ENCODE assay signal across 10 cellular contexts in genomic region chr13:21124853-21125252, GRCh38. TPM values are rescaled to one million over a fixed set of nuclear protein-coding genes. Genes with fewer than 3 reads are reported as not detected.
A peak's percentile ranks its signal among the peaks of the same experiment; 100 is the strongest.
DNase-seq lines count a peak whose midpoint lies in the region; ATAC-seq and TF ChIP-seq lines count a peak whose summit lies in the region.
"Had no signal": no experiment of that assay in that cellular context is flagged by ENCODE, and none has a peak within 500 bp of the region (broad histone marks: within the 10 kb centered on the region; RNA-seq: fewer than 3 reads in every experiment).

No MANE protein-coding gene starts in this region.

- H3K27ac ChIP-seq in cardiac muscle cell: no peak overlapping the region
- H3K27ac ChIP-seq in tibial artery: no peak overlapping the region
- H3K27ac ChIP-seq: left lung had no signal

- H3K36me3 ChIP-seq in cardiac muscle cell (no peaks in the 10 kb centered on the region), tibial artery (no peaks in the 10 kb centered on the region)
- H3K36me3 ChIP-seq: left lung had no signal

- ATAC-seq in Right ventricle myocardium superior (ENCODE audit: poor library complexity) (no peak), GM18502 (IDR thresholded peaks at IDR 0.05; ENCODE audit: poor library complexity, unreplicated experiment) (no peak)
- ATAC-seq in activated CD4-positive, alpha-beta T cell treated with anti-CD3 and anti-CD28 coated beads for 36 hours: no peak
- ATAC-seq: left lung had no signal

- H3K27ac Mint-ChIP-seq in activated CD4-positive, alpha-beta T cell treated with anti-CD3 and anti-CD28 coated beads for 36 hours: no peak overlapping the region
- H3K27ac Mint-ChIP-seq: activated naive CD4-positive, alpha-beta T cell treated with anti-CD3 and anti-CD28 coated beads, Interleukin-2, amount 50 U/mL, for 24 hours had no signal

- intact Hi-C loops in Right ventricle myocardium superior (cut with DNase I): no loop called here
- intact Hi-C loops in activated CD4-positive, alpha-beta T cell treated with anti-CD3 and anti-CD28 coated beads for 36 hours (cut with DNase I, micrococcal nuclease): no loop called here
- intact Hi-C loops in tibial artery (cut with DNase I; ENCODE audit: low total_unique reads): no loop called here

- DNase-seq in cardiac muscle cell (ENCODE audit: low read depth in 1 of 2, low spot score in 1 of 2) (peak; percentile 61 to 72), Right ventricle myocardium superior (no peak), NCI-H82 (lab: John Stamatoyannopoulos, UW) (peak; percentile 94), fibroblast of gingiva (ENCODE audit: low read depth) (peak; percentile 33), tibial artery (no peak), NK-92 (lab: John Stamatoyannopoulos, UW; ENCODE audit: unreplicated experiment) (no peak)
- DNase-seq in activated CD4-positive, alpha-beta T cell treated with anti-CD3 and anti-CD28 coated beads for 36 hours: no peak
- DNase-seq: left lung had no signal

- H3K4me3 ChIP-seq in cardiac muscle cell (no peak overlapping the region), tibial artery (no peak overlapping the region)
- H3K4me3 ChIP-seq: left lung had no signal

- H3K27me3 ChIP-seq in cardiac muscle cell (no peaks in the 10 kb centered on the region), tibial artery (no peaks in the 10 kb centered on the region)
- H3K27me3 ChIP-seq: left lung had no signal

- H3K4me1 ChIP-seq in cardiac muscle cell (ENCODE audit: low read depth): no peaks in the 10 kb centered on the region
- H3K4me1 ChIP-seq in tibial artery: no peaks in the 10 kb centered on the region

- no peaks in the 10 kb centered on the region for H3K36me3 Mint-ChIP-seq in activated CD4-positive, alpha-beta T cell treated with anti-CD3 and anti-CD28 coated beads for 36 hours (ENCODE audit: low read depth)
- H3K36me3 Mint-ChIP-seq: activated naive CD4-positive, alpha-beta T cell treated with anti-CD3 and anti-CD28 coated beads, Interleukin-2, amount 50 U/mL, for 24 hours had no signal

- no peaks in the 10 kb centered on the region for H3K4me1 Mint-ChIP-seq in activated CD4-positive, alpha-beta T cell treated with anti-CD3 and anti-CD28 coated beads for 36 hours
- H3K4me1 Mint-ChIP-seq: activated naive CD4-positive, alpha-beta T cell treated with anti-CD3 and anti-CD28 coated beads, Interleukin-2, amount 50 U/mL, for 24 hours had no signal

- H3K27me3 Mint-ChIP-seq in activated CD4-positive, alpha-beta T cell treated with anti-CD3 and anti-CD28 coated beads for 36 hours: no peaks in the 10 kb centered on the region

- H3K4me3 Mint-ChIP-seq in activated CD4-positive, alpha-beta T cell treated with anti-CD3 and anti-CD28 coated beads for 36 hours: no peak overlapping the region
- H3K4me3 Mint-ChIP-seq: activated naive CD4-positive, alpha-beta T cell treated with anti-CD3 and anti-CD28 coated beads, Interleukin-2, amount 50 U/mL, for 24 hours had no signal

- H3K9me3 ChIP-seq in cardiac muscle cell (ENCODE audit: low read depth) (no peaks in the 10 kb centered on the region), tibial artery (no peaks in the 10 kb centered on the region)
- H3K9me3 ChIP-seq: left lung had no signal

- no peak for TF ChIP-seq CTCF in cardiac muscle cell (IDR thresholded peaks at IDR 0.05; ENCODE audit: low read depth, low read length)
- TF ChIP-seq CTCF in tibial artery (IDR thresholded peaks at IDR 0.05): no peak

- CTCF ChIA-PET in activated CD4-positive, alpha-beta T cell treated with anti-CD3 and anti-CD28 coated beads for 36 hours (lab: Charles Lee): no interaction called here

- POLR2A ChIA-PET in activated CD4-positive, alpha-beta T cell treated with anti-CD3 and anti-CD28 coated beads for 36 hours (lab: Charles Lee): no interaction called here

- no peaks in the 10 kb centered on the region for H3K9me3 Mint-ChIP-seq in activated CD4-positive, alpha-beta T cell treated with anti-CD3 and anti-CD28 coated beads for 36 hours (ENCODE audit: low read depth)
- H3K9me3 Mint-ChIP-seq: activated naive CD4-positive, alpha-beta T cell treated with anti-CD3 and anti-CD28 coated beads, Interleukin-2, amount 50 U/mL, for 24 hours had no signal

RNA-seq across cellular contexts. Expression of gene SAP18, which starts 15.1 kb away (rescaled TPM):
- 58.9 and 63.4 TPM in 2 replicates for total RNA-seq in cardiac muscle cell
- polyA plus RNA-seq in cardiac muscle cell: 406 and 443 TPM in 2 replicates
- total RNA-seq in Right ventricle myocardium superior: 235 TPM
- total RNA-seq in activated CD4-positive, alpha-beta T cell treated with anti-CD3 and anti-CD28 coated beads for 36 hours: 100 to 1,000 TPM; 253 to 258 TPM

RNA-seq across cellular contexts. Expression of gene SKA3, which starts 51.5 kb away (rescaled TPM):
- 4.1 and 7.8 TPM in 2 replicates for total RNA-seq in cardiac muscle cell
- polyA plus RNA-seq in cardiac muscle cell: 5.1 and 16.9 TPM in 2 replicates
- total RNA-seq in Right ventricle myocardium superior: 0.32 TPM
- total RNA-seq in activated CD4-positive, alpha-beta T cell treated with anti-CD3 and anti-CD28 coated beads for 36 hours: 10 to 100 TPM; 40.7 to 53.7 TPM

RNA-seq across cellular contexts. Expression of gene MRPL57, which starts 51.6 kb away (rescaled TPM):
- total RNA-seq in cardiac muscle cell (40.9 and 74.1 TPM in 2 replicates), Right ventricle myocardium superior (20.2 TPM)
- 55.3 and 60.4 TPM in 2 replicates for polyA plus RNA-seq in cardiac muscle cell
- 10 to 100 TPM; 18.6 to 23.0 TPM for total RNA-seq in activated CD4-positive, alpha-beta T cell treated with anti-CD3 and anti-CD28 coated beads for 36 hours

Comparison
In these comparisons a context has a peak if more than half of its experiments do, and no peak if none do; other contexts are left out.
1. DNase-seq: peak in cardiac muscle cell (2 of 2), NCI-H82 (single experiment) and fibroblast of gingiva (single experiment); none in Right ventricle myocardium superior (single experiment), activated CD4-positive, alpha-beta T cell treated with anti-CD3 and anti-CD28 coated beads for 36 hours (single experiment), tibial artery (0 of 2) and NK-92 (single experiment).